17 cellular contexts compared by ENCODE assay signal in genomic region chr20:1471242-1471641, GRCh38. TPM values are rescaled to one million over a fixed set of nuclear protein-coding genes. Genes with fewer than 3 reads are reported as not detected.
"Had no signal": no experiment of that assay in that cellular context is flagged by ENCODE, and none has a peak within 500 bp of the region (broad histone marks: within the 10 kb centered on the region; RNA-seq: fewer than 3 reads in every experiment).

No MANE protein-coding gene starts in this region.

- H3K27ac Mint-ChIP-seq: activated naive CD8-positive, alpha-beta T cell; T-helper 1 cell treated with Interleukin-12 subunit alpha and Interleukin-12 subunit beta and Interleukin-4 antibody, amounts not matched to agents 30 μg/mL and 1 μg/mL, for 36 hours had no signal

- H3K4me3 Mint-ChIP-seq: activated naive CD8-positive, alpha-beta T cell; activated T-cell treated with anti-CD3 and anti-CD28 coated beads, Interleukin-2, amount 50 U/mL, for 4 hours; T-helper 1 cell treated with Interleukin-12 subunit alpha and Interleukin-12 subunit beta and Interleukin-4 antibody, amounts not matched to agents 30 μg/mL and 1 μg/mL, for 36 hours had no signal

- ATAC-seq: activated T-cell treated with anti-CD3 and anti-CD28 coated beads, Interleukin-2, amount 50 U/mL, for 4 hours; heart right ventricle had no signal

- H3K27me3 ChIP-seq: dorsolateral prefrontal cortex had no signal

- H3K9me3 Mint-ChIP-seq: activated T-cell treated with anti-CD3 and anti-CD28 coated beads, Interleukin-2, amount 50 U/mL, for 4 hours; T-helper 1 cell treated with Interleukin-12 subunit alpha and Interleukin-12 subunit beta and Interleukin-4 antibody, amounts not matched to agents 30 μg/mL and 1 μg/mL, for 36 hours had no signal

- H3K4me3 ChIP-seq: dorsolateral prefrontal cortex, heart right ventricle, left ventricle myocardium inferior had no signal

- FAIRE-seq: bronchial epithelial cell, endometrium, TTC549 had no signal

- H3K36me3 ChIP-seq: heart right ventricle, left ventricle myocardium inferior had no signal

- H3K36me3 Mint-ChIP-seq: activated naive CD8-positive, alpha-beta T cell had no signal

- H3K79me2 ChIP-seq: parathyroid adenoma had no signal

- H3K9me3 ChIP-seq: heart right ventricle, left ventricle myocardium inferior had no signal

- H2AFZ ChIP-seq: parathyroid adenoma had no signal

- DNase-seq: activated CD4-positive, alpha-beta T cell treated with anti-CD3 and anti-CD28 coated beads, Interleukin-2, amount 50 U/mL, for 1 hour; activated gamma-delta T cell; activated T-cell treated with anti-CD3 and anti-CD28 coated beads, Interleukin-2, amount 50 U/mL, for 4 hours; dorsolateral prefrontal cortex; foreskin melanocyte; heart right ventricle; islet precursor cell; left ventricle myocardium inferior had no signal

- H3K9ac ChIP-seq: parathyroid adenoma had no signal

- H3K27ac ChIP-seq: dorsolateral prefrontal cortex, left ventricle myocardium inferior, parathyroid adenoma had no signal

RNA-seq across cellular contexts. Expression of gene SIRPB2, which starts 20.0 kb away (rescaled TPM):
- total RNA-seq: activated T-cell treated with anti-CD3 and anti-CD28 coated beads, Interleukin-2, amount 50 U/mL, for 4 hours; chondrocyte; renal cortical epithelial cell had no signal
- polyA plus RNA-seq: neural cell had no signal
